Comparison of ENCODE assay signal across 29 cellular contexts in the genomic region with DNA sequence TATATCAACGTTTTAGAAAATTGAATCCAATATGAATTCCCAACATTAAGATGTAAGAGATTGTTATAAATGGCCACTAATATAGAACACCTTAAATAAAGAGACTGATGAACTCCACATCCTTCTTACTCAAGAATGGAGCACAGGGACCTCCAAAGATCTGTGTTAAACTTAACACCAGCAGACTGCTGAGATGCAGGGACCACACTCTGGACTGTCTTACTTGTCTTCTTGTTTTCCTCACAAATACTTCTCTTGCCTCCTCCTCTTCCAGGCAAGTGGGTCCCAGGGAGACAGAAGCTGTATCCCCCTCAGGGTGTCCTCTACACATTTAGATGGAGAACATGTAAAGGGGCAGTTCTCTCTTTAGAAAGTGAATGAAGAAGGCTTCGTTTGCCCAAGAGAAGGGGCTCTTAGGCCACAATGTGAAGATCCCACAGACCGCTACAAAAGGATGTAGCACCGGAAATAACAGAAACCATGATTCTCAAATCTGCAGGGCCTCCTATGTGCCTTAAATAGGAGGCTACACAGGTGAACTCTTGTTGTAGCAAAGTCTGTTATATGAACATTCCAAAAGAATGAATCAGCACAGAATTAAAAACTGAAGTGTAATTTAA. TPM values are rescaled to one million over a fixed set of nuclear protein-coding genes. Genes with fewer than 3 reads are reported as not detected.
DNase-seq lines count a peak whose midpoint lies in the region; ATAC-seq and TF ChIP-seq lines count a peak whose summit lies in the region.
"Had no signal": no experiment of that assay in that cellular context is flagged by ENCODE, and none has a peak within 500 bp of the region (broad histone marks: within the 10 kb centered on the region; RNA-seq: fewer than 3 reads in every experiment).

No MANE protein-coding gene starts in this region.

- peaks cover 100% of the 10 kb centered on the region for H3K4me1 Mint-ChIP-seq in activated T-cell treated with anti-CD3 and anti-CD28 coated beads, Interleukin-2, amount 50 U/mL, for 72 hours (ENCODE audit: low read depth)
- H3K4me1 Mint-ChIP-seq in T-cell (peaks cover 83 to 97% (median 87%) of the 10 kb centered on the region in 3 donors), type B pancreatic cell (ENCODE audit: unreplicated experiment) (peaks cover 14% of the 10 kb centered on the region)
- H3K4me1 Mint-ChIP-seq in activated naive CD8-positive, alpha-beta T cell treated with anti-CD3 and anti-CD28 coated beads, Interleukin-2, amount 10 ng/mL, durations not matched to agents 7 days and 5 days, result peaks cover 55% of the 10 kb centered on the region
- H3K4me1 Mint-ChIP-seq in stimulated activated effector memory CD8-positive, alpha-beta T cell treated with anti-CD3 and anti-CD28 coated beads, Interleukin-12 subunit alpha, Interleukin-12 subunit beta, amount 100 ng/mL, for 72 hours, result peaks cover 71% of the 10 kb centered on the region

- POLR2A ChIA-PET in T-cell (lab: Charles Lee), result no interaction called here
- POLR2A ChIA-PET in activated naive CD8-positive, alpha-beta T cell treated with anti-CD3 and anti-CD28 coated beads, Interleukin-2, amount 10 ng/mL, durations not matched to agents 7 days and 5 days (lab: Charles Lee), result no interaction called here

- H3K36me3 ChIP-seq in upper lobe of right lung, result peaks cover 11% of the 10 kb centered on the region
- H3K36me3 ChIP-seq: SJSA1 had no signal

- no peak overlapping the region for H3K27ac ChIP-seq in upper lobe of right lung
- H3K27ac ChIP-seq: C4-2B, epithelial cell of prostate, HL-60, left lung, pancreas, Peyer's patch, SJSA1, vagina had no signal

- CTCF ChIA-PET in T-cell (lab: Charles Lee), result no interaction called here

- H3K4me1 ChIP-seq in upper lobe of right lung, result no peaks in the 10 kb centered on the region
- H3K4me1 ChIP-seq: left lung, Peyer's patch, SJSA1, vagina had no signal

- no peaks in the 10 kb centered on the region for H3K9me3 ChIP-seq in upper lobe of right lung
- H3K9me3 ChIP-seq: left lung, pancreas, Peyer's patch, SJSA1, vagina had no signal

- H3K4me3 Mint-ChIP-seq in activated T-cell treated with anti-CD3 and anti-CD28 coated beads, Interleukin-2, amount 50 U/mL, for 72 hours, result peak overlapping the region; percentile 30 to 57
- peak overlapping the region in 2 of 3 donors; percentile 8 to 52 for H3K4me3 Mint-ChIP-seq in T-cell
- H3K4me3 Mint-ChIP-seq in activated naive CD8-positive, alpha-beta T cell treated with anti-CD3 and anti-CD28 coated beads, Interleukin-2, amount 10 ng/mL, durations not matched to agents 7 days and 5 days, result peak overlapping the region; percentile 78
- no peak overlapping the region for H3K4me3 Mint-ChIP-seq in stimulated activated effector memory CD8-positive, alpha-beta T cell treated with anti-CD3 and anti-CD28 coated beads, Interleukin-12 subunit alpha, Interleukin-12 subunit beta, amount 100 ng/mL, for 72 hours
- no peak overlapping the region for H3K4me3 Mint-ChIP-seq in type B pancreatic cell
- H3K4me3 Mint-ChIP-seq: nephron had no signal

- TF ChIP-seq CTCF in type B pancreatic cell (conservative IDR thresholded peaks at IDR 0.05), result no peak
- no peak for TF ChIP-seq CTCF in upper lobe of right lung (IDR thresholded peaks at IDR 0.05)

- peak; percentile 24 to 31 for ATAC-seq in activated T-cell treated with anti-CD3 and anti-CD28 coated beads, Interleukin-2, amount 50 U/mL, for 72 hours (replicated peaks in 1 of 2)
- ATAC-seq in T-cell (replicated peaks in 1 of 4) (peak; percentile 61 to 86 (median 78)), upper lobe of right lung (no peak)
- peak; percentile 86 for ATAC-seq in activated naive CD8-positive, alpha-beta T cell treated with anti-CD3 and anti-CD28 coated beads, Interleukin-2, amount 10 ng/mL, durations not matched to agents 7 days and 5 days (ENCODE audit: low read depth)
- ATAC-seq in stimulated activated effector memory CD8-positive, alpha-beta T cell treated with anti-CD3 and anti-CD28 coated beads, Interleukin-12 subunit alpha, Interleukin-12 subunit beta, amount 100 ng/mL, for 72 hours, result peak; percentile 62
- ATAC-seq: HepG2, left lung, pancreas, sciatic nerve had no signal

- H3K27me3 ChIP-seq in upper lobe of right lung, result no peaks in the 10 kb centered on the region
- H3K27me3 ChIP-seq: left lung, pancreas, Peyer's patch, SJSA1, vagina had no signal

- peak overlapping the region; percentile 92 for H3K27ac Mint-ChIP-seq in activated T-cell treated with anti-CD3 and anti-CD28 coated beads, Interleukin-2, amount 50 U/mL, for 72 hours
- H3K27ac Mint-ChIP-seq in T-cell (peak overlapping the region; percentile 59 to 89), type B pancreatic cell (no peak overlapping the region)
- peak overlapping the region; percentile 90 for H3K27ac Mint-ChIP-seq in activated naive CD8-positive, alpha-beta T cell treated with anti-CD3 and anti-CD28 coated beads, Interleukin-2, amount 10 ng/mL, durations not matched to agents 7 days and 5 days
- H3K27ac Mint-ChIP-seq in stimulated activated effector memory CD8-positive, alpha-beta T cell treated with anti-CD3 and anti-CD28 coated beads, Interleukin-12 subunit alpha, Interleukin-12 subunit beta, amount 100 ng/mL, for 72 hours, result peak overlapping the region; percentile 65
- H3K27ac Mint-ChIP-seq: nephron had no signal

- H3K27me3 Mint-ChIP-seq in activated T-cell treated with anti-CD3 and anti-CD28 coated beads, Interleukin-2, amount 50 U/mL, for 72 hours (ENCODE audit: low read depth), result no peaks in the 10 kb centered on the region
- no peaks in the 10 kb centered on the region for H3K27me3 Mint-ChIP-seq in T-cell
- no peaks in the 10 kb centered on the region for H3K27me3 Mint-ChIP-seq in activated naive CD8-positive, alpha-beta T cell treated with anti-CD3 and anti-CD28 coated beads, Interleukin-2, amount 10 ng/mL, durations not matched to agents 7 days and 5 days
- no peaks in the 10 kb centered on the region for H3K27me3 Mint-ChIP-seq in type B pancreatic cell

- no peak overlapping the region for H3K4me3 ChIP-seq in upper lobe of right lung
- H3K4me3 ChIP-seq: left lung, pancreas, Peyer's patch, SJSA1, vagina had no signal

- no peaks in the 10 kb centered on the region for H3K9me3 Mint-ChIP-seq in activated T-cell treated with anti-CD3 and anti-CD28 coated beads, Interleukin-2, amount 50 U/mL, for 72 hours
- no peaks in the 10 kb centered on the region for H3K9me3 Mint-ChIP-seq in T-cell
- no peaks in the 10 kb centered on the region for H3K9me3 Mint-ChIP-seq in activated naive CD8-positive, alpha-beta T cell treated with anti-CD3 and anti-CD28 coated beads, Interleukin-2, amount 10 ng/mL, durations not matched to agents 7 days and 5 days
- no peaks in the 10 kb centered on the region for H3K9me3 Mint-ChIP-seq in stimulated activated effector memory CD8-positive, alpha-beta T cell treated with anti-CD3 and anti-CD28 coated beads, Interleukin-12 subunit alpha, Interleukin-12 subunit beta, amount 100 ng/mL, for 72 hours
- H3K9me3 Mint-ChIP-seq in type B pancreatic cell, result no peaks in the 10 kb centered on the region
- H3K9me3 Mint-ChIP-seq: nephron had no signal

- H3K36me3 Mint-ChIP-seq in activated T-cell treated with anti-CD3 and anti-CD28 coated beads, Interleukin-2, amount 50 U/mL, for 72 hours (ENCODE audit: insufficient read depth in 2 of 2), result peaks cover 39 to 83% of the 10 kb centered on the region in 2 donors
- peaks cover 77% of the 10 kb centered on the region for H3K36me3 Mint-ChIP-seq in T-cell
- peaks cover 61% of the 10 kb centered on the region for H3K36me3 Mint-ChIP-seq in activated naive CD8-positive, alpha-beta T cell treated with anti-CD3 and anti-CD28 coated beads, Interleukin-2, amount 10 ng/mL, durations not matched to agents 7 days and 5 days
- H3K36me3 Mint-ChIP-seq in stimulated activated effector memory CD8-positive, alpha-beta T cell treated with anti-CD3 and anti-CD28 coated beads, Interleukin-12 subunit alpha, Interleukin-12 subunit beta, amount 100 ng/mL, for 72 hours, result peaks cover 100% of the 10 kb centered on the region
- peaks cover 14% of the 10 kb centered on the region for H3K36me3 Mint-ChIP-seq in type B pancreatic cell

- no peak for DNase-seq in activated T-cell treated with anti-CD3 and anti-CD28 coated beads, Interleukin-2, amount 50 U/mL, for 72 hours
- no peak for DNase-seq in activated T-cell treated with anti-CD3 and anti-CD28 coated beads, Interleukin-2, amount 50 U/mL, for 1 hour
- DNase-seq in T-cell (peak in 12 of 34 experiments; percentile 6 to 36 (median 16)), AML-193 (lab: John Stamatoyannopoulos, UW) (no peak), type B pancreatic cell (ENCODE audit: extremely low spot score, unreplicated experiment) (no peak), upper lobe of right lung (no peak)
- DNase-seq in activated naive CD8-positive, alpha-beta T cell treated with anti-CD3 and anti-CD28 coated beads, Interleukin-2, amount 10 ng/mL, durations not matched to agents 7 days and 5 days, result no peak
- DNase-seq in stimulated activated effector memory CD8-positive, alpha-beta T cell treated with anti-CD3 and anti-CD28 coated beads, Interleukin-12 subunit alpha, Interleukin-12 subunit beta, amount 100 ng/mL, for 72 hours (ENCODE audit: low spot score in 2 of 2), result no peak
- DNase-seq: activated effector memory CD4-positive, alpha-beta T cell treated with Interleukin-2 at 50 U/mL for 16 hours; DMS 273 treated with DMSO at 0.1 percent for 48 hours; foreskin fibroblast; left lung; NCI-H2081 treated with DMSO at 0.1 percent for 48 hours; NCI-H446 treated with DMSO at 0.1 percent for 48 hours; NK-92 treated with Interleukin-12 subunit alpha and Interleukin-12 subunit beta, amount 100 ng/mL, for 24 hours; pancreas; Peyer's patch; stimulated activated CD4-positive, alpha-beta T cell treated with anti-CD3 and anti-CD28 coated beads, Interleukin-15, amount 100 ng/mL, for 24 hours; stimulated activated CD8-positive, alpha-beta memory T cell treated with anti-CD3 and anti-CD28 coated beads, Interleukin-4, amount 100 ng/mL, for 48 hours; substantia nigra had no signal

- intact Hi-C loops in upper lobe of right lung (cut with DNase I), result no loop called here

RNA-seq across cellular contexts. Expression of a gene that starts 52.2 kb away (rescaled TPM):
- 100 to 1,000 TPM; 716 to 962 TPM for total RNA-seq in activated T-cell treated with anti-CD3 and anti-CD28 coated beads, Interleukin-2, amount 50 U/mL, for 72 hours
- 100 to 1,000 TPM; 204 to 417 (median 282) TPM for total RNA-seq in T-cell
- total RNA-seq in activated naive CD8-positive, alpha-beta T cell treated with anti-CD3 and anti-CD28 coated beads, Interleukin-2, amount 10 ng/mL, durations not matched to agents 7 days and 5 days, result 100 to 1,000 TPM; 281 to 288 TPM
- total RNA-seq in type B pancreatic cell (ENCODE audit: low replicate concordance), result 37.1 and 39.9 TPM in 2 replicates
- 28.4 TPM for total RNA-seq in upper lobe of right lung
- total RNA-seq: G401, HepG2 had no signal

Comparison
In these comparisons a context has a peak if more than half of its experiments do, and no peak if none do; other contexts are left out.
1. H3K4me3 Mint-ChIP-seq: peak in activated T-cell treated with anti-CD3 and anti-CD28 coated beads, Interleukin-2, amount 50 U/mL, for 72 hours (2 of 2), T-cell (2 of 3) and activated naive CD8-positive, alpha-beta T cell treated with anti-CD3 and anti-CD28 coated beads, Interleukin-2, amount 10 ng/mL, durations not matched to agents 7 days and 5 days (single experiment); none in stimulated activated effector memory CD8-positive, alpha-beta T cell treated with anti-CD3 and anti-CD28 coated beads, Interleukin-12 subunit alpha, Interleukin-12 subunit beta, amount 100 ng/mL, for 72 hours (single experiment) and type B pancreatic cell (single experiment).